Comparison of ENCODE assay signal across 8 cellular contexts in the genomic region with DNA sequence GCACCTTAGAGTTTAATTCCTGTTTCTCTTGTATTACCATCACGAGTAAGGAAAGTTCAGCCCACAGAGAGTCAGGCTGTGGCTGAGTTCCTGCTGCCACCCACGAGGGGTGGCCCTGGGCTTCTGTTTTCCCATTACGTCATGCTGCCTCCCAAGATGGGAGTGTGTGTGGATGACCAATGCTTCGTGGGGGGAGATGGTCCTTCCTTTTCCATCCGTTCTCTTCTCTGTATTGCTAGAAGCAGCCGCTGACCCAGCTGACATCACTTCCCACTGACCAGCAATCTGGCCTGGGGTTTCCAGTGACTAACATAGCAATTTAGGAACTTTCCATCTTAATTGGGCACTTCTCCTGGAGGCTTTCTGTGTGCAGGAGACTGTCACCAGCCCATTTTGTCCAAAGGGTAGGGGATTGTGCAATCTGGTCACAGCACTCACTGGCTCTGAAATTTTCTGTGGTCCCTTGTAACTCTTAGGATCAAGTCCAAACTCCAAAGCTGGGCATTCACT. TPM values are rescaled to one million over a fixed set of nuclear protein-coding genes. Genes with fewer than 3 reads are reported as not detected.
A peak's percentile ranks its signal among the peaks of the same experiment; 100 is the strongest.
DNase-seq lines count a peak whose midpoint lies in the region; ATAC-seq and TF ChIP-seq lines count a peak whose summit lies in the region.

No MANE protein-coding gene starts in this region.

- H3K4me1 ChIP-seq in HEK293 (ENCODE audit: control insufficient read depth, insufficient read depth, low read length): no peaks in the 10 kb centered on the region
- H3K4me1 ChIP-seq in ascending aorta: peaks cover 2 to 17% of the 10 kb centered on the region in 2 donors

- intact Hi-C loops in ascending aorta (cut with DNase I): loop anchor here (1.0 to 10.0 kb wide), 2 partner anchors 15 to 439 kb away; a partner anchor contains a TSS

- POLR2A ChIA-PET in HEK293 (lab: Yijun Ruan, JAX): no interaction called here

- TF ChIP-seq CTCF in HEK293 (tag by site-specific recombination; IDR thresholded peaks at IDR 0.05) (no peak), ascending aorta (IDR thresholded peaks at IDR 0.05) (no peak)

- no peak overlapping the region for H3K27ac ChIP-seq in HEK293 (ENCODE audit: extremely low read depth, low read depth, low read length)
- peak overlapping the region; percentile 93 to 94 for H3K27ac ChIP-seq in ascending aorta
- peak overlapping the region; percentile 78 for H3K27ac ChIP-seq in substantia nigra (ENCODE audit: low read depth, low read length, poor library complexity, severe bottlenecking)

- peak; percentile 99 for DNase-seq in A172 (ENCODE audit: low spot score)
- DNase-seq in ascending aorta (ENCODE audit: low spot score in 2 of 2): peak; percentile 96 to 98
- peak; percentile 99 for DNase-seq in kidney glomerular epithelial cell (lab: John Stamatoyannopoulos, UW)
- DNase-seq in substantia nigra (lab: John Stamatoyannopoulos, UW): peak in 36 of 49 donors; percentile 19 to 80 (median 49)
- DNase-seq in activated gamma-delta T cell (lab: John Stamatoyannopoulos, UW): no peak
- no peak for DNase-seq in NCI-H1048 (lab: John Stamatoyannopoulos, UW)

- CTCF ChIA-PET in HEK293 (lab: Yijun Ruan, JAX): no interaction called here

- no peaks in the 10 kb centered on the region for H3K27me3 ChIP-seq in ascending aorta

- H3K4me3 ChIP-seq in HEK293 (ENCODE audit: low read depth, low read length) (no peak overlapping the region), ascending aorta (peak overlapping the region in 1 of 2 donors; percentile 39)

- no peaks in the 10 kb centered on the region for H3K36me3 ChIP-seq in HEK293 (ENCODE audit: control insufficient read depth in 2 of 2, insufficient read depth in 1 of 2, low read length in 2 of 2)
- H3K36me3 ChIP-seq in ascending aorta: peaks cover 0 to 2% of the 10 kb centered on the region in 2 donors

- ATAC-seq in GM21390 (IDR thresholded peaks at IDR 0.05; ENCODE audit: unreplicated experiment): no peak

- H3K9me3 ChIP-seq in HEK293 (ENCODE audit: control insufficient read depth, insufficient read depth, low read depth, low read length) (no peaks in the 10 kb centered on the region), ascending aorta (no peaks in the 10 kb centered on the region)

TF ChIP-seq in HEK293, 187 proteins besides CTCF, POLR2A, EP300 and RAD21 (continues in another document):
- TF ChIP-seq YY2 (tag by site-specific recombination; IDR thresholded peaks at IDR 0.05) (no peak), ZNF248 (tag by site-specific recombination; IDR thresholded peaks at IDR 0.05) (no peak), ZNF792 (tag by site-specific recombination; IDR thresholded peaks at IDR 0.05) (no peak), ZNF791 (tag by site-specific recombination; IDR thresholded peaks at IDR 0.05) (no peak), ZSCAN23 (tag by site-specific recombination; IDR thresholded peaks at IDR 0.05) (no peak), EGR2 (tag by site-specific recombination; IDR thresholded peaks at IDR 0.05; ENCODE audit: low read depth) (peak; percentile 41), BCL11A (tag by site-specific recombination; IDR thresholded peaks at IDR 0.05; ENCODE audit: low read depth) (no peak), ZFHX2 (tag by site-specific recombination; conservative IDR thresholded peaks at IDR 0.05) (peak; percentile 68), REPIN1 (tag by site-specific recombination; IDR thresholded peaks at IDR 0.05; ENCODE audit: low read depth) (no peak), ZNF626 (tag by site-specific recombination; IDR thresholded peaks at IDR 0.05) (no peak), ZNF140 (tag by site-specific recombination; IDR thresholded peaks at IDR 0.05) (no peak), ZNF292 (tag by site-specific recombination; IDR thresholded peaks at IDR 0.05; ENCODE audit: borderline replicate concordance, low read depth) (no peak)
- TF ChIP-seq, protein P1, sequence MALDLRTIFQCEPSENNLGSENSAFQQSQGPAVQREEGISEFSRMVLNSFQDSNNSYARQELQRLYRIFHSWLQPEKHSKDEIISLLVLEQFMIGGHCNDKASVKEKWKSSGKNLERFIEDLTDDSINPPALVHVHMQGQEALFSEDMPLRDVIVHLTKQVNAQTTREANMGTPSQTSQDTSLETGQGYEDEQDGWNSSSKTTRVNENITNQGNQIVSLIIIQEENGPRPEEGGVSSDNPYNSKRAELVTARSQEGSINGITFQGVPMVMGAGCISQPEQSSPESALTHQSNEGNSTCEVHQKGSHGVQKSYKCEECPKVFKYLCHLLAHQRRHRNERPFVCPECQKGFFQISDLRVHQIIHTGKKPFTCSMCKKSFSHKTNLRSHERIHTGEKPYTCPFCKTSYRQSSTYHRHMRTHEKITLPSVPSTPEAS (tag by site-specific recombination; IDR thresholded peaks at IDR 0.05): no peak
- TF ChIP-seq, protein P2, sequence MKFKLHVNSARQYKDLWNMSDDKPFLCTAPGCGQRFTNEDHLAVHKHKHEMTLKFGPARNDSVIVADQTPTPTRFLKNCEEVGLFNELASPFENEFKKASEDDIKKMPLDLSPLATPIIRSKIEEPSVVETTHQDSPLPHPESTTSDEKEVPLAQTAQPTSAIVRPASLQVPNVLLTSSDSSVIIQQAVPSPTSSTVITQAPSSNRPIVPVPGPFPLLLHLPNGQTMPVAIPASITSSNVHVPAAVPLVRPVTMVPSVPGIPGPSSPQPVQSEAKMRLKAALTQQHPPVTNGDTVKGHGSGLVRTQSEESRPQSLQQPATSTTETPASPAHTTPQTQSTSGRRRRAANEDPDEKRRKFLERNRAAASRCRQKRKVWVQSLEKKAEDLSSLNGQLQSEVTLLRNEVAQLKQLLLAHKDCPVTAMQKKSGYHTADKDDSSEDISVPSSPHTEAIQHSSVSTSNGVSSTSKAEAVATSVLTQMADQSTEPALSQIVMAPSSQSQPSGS (tag by site-specific recombination; IDR thresholded peaks at IDR 0.05; ENCODE audit: low read depth): peak; percentile 30; the same call in 1 of the 2 replicates
- TF ChIP-seq, protein P3, sequence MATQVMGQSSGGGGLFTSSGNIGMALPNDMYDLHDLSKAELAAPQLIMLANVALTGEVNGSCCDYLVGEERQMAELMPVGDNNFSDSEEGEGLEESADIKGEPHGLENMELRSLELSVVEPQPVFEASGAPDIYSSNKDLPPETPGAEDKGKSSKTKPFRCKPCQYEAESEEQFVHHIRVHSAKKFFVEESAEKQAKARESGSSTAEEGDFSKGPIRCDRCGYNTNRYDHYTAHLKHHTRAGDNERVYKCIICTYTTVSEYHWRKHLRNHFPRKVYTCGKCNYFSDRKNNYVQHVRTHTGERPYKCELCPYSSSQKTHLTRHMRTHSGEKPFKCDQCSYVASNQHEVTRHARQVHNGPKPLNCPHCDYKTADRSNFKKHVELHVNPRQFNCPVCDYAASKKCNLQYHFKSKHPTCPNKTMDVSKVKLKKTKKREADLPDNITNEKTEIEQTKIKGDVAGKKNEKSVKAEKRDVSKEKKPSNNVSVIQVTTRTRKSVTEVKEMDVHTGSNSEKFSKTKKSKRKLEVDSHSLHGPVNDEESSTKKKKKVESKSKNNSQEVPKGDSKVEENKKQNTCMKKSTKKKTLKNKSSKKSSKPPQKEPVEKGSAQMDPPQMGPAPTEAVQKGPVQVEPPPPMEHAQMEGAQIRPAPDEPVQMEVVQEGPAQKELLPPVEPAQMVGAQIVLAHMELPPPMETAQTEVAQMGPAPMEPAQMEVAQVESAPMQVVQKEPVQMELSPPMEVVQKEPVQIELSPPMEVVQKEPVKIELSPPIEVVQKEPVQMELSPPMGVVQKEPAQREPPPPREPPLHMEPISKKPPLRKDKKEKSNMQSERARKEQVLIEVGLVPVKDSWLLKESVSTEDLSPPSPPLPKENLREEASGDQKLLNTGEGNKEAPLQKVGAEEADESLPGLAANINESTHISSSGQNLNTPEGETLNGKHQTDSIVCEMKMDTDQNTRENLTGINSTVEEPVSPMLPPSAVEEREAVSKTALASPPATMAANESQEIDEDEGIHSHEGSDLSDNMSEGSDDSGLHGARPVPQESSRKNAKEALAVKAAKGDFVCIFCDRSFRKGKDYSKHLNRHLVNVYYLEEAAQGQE (tag by site-specific recombination; IDR thresholded peaks at IDR 0.05): no peak
- TF ChIP-seq, protein P4, sequence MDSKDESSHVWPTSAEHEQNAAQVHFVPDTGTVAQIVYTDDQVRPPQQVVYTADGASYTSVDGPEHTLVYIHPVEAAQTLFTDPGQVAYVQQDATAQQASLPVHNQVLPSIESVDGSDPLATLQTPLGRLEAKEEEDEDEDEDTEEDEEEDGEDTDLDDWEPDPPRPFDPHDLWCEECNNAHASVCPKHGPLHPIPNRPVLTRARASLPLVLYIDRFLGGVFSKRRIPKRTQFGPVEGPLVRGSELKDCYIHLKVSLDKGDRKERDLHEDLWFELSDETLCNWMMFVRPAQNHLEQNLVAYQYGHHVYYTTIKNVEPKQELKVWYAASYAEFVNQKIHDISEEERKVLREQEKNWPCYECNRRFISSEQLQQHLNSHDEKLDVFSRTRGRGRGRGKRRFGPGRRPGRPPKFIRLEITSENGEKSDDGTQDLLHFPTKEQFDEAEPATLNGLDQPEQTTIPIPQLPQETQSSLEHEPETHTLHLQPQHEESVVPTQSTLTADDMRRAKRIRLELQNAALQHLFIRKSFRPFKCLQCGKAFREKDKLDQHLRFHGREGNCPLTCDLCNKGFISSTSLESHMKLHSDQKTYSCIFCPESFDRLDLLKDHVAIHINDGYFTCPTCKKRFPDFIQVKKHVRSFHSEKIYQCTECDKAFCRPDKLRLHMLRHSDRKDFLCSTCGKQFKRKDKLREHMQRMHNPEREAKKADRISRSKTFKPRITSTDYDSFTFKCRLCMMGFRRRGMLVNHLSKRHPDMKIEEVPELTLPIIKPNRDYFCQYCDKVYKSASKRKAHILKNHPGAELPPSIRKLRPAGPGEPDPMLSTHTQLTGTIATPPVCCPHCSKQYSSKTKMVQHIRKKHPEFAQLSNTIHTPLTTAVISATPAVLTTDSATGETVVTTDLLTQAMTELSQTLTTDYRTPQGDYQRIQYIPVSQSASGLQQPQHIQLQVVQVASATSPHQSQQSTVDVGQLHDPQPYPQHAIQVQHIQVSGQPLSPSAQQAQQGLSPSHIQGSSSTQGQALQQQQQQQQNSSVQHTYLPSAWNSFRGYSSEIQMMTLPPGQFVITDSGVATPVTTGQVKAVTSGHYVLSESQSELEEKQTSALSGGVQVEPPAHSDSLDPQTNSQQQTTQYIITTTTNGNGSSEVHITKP (tag by site-specific recombination; IDR thresholded peaks at IDR 0.05): peak; percentile 37; the same call in 1 of the 2 replicates

RNA-seq across cellular contexts. Expression of a gene that starts 9.3 kb away (rescaled TPM):
- total RNA-seq in A172 (2014; rRNA removed; shearing (Covaris generic)): 5.6 and 6.4 TPM in 2 replicates
- total RNA-seq in ascending aorta: 1.3 TPM

RNA-seq across cellular contexts. Expression of a gene that starts 32.4 kb away (rescaled TPM):
- total RNA-seq in A172 (2014; rRNA removed; shearing (Covaris generic)): 35.1 and 42.6 TPM in 2 replicates
- 34.4 TPM for total RNA-seq in ascending aorta

RNA-seq across cellular contexts. Expression of a gene that starts 58.5 kb away (rescaled TPM):
- total RNA-seq in A172 (2014; rRNA removed; shearing (Covaris generic)): 133 and 146 TPM in 2 replicates
- total RNA-seq in ascending aorta: 87.3 TPM

Comparison
In these comparisons a context has a peak if more than half of its experiments do, and no peak if none do; other contexts are left out.
1. DNase-seq: peak in A172 (single experiment), ascending aorta (2 of 2), kidney glomerular epithelial cell (single experiment) and substantia nigra (36 of 49); none in activated gamma-delta T cell (single experiment) and NCI-H1048 (single experiment).